22 cellular contexts compared by ENCODE assay signal in genomic region chr9:87371801-87372374, GRCh38.
"Had no signal": no experiment of that assay in that cellular context is flagged by ENCODE, and none has a peak within 500 bp of the region (broad histone marks: within the 10 kb centered on the region; RNA-seq: fewer than 3 reads in every experiment).

No MANE protein-coding gene starts in this region.

- H3K4me2 ChIP-seq: smooth muscle cell had no signal

- H3K4me3 Mint-ChIP-seq: activated CD8-positive, alpha-beta T cell treated with anti-CD3 and anti-CD28 coated beads, Interleukin-2, amount 10 ng/mL, durations not matched to agents 7 days and 5 days; activated naive CD8-positive, alpha-beta T cell treated with anti-CD3 and anti-CD28 coated beads, Interleukin-2, amount 50 U/mL, for 24 hours; activated T-helper 1 cell treated with anti-CD3 and anti-CD28 coated beads, Interleukin-12 subunit alpha, Interleukin-12 subunit beta, Interleukin-2, Interleukin-4 antibody, amounts not matched to agents 30 ng/mL and 10 ng/mL and 1 ng/mL, durations not matched to agents 14 hours and 24 hours and 36 hours; dendritic cell treated with granulocyte-macrophage colony-stimulating factor and Interleukin-4, amounts not matched to agents 40 ng/mL and 50 ng/mL, for 4 days; natural killer cell; stimulated activated memory B cell treated with anti-CD40 and anti-IgM and Interleukin-4, amounts not matched to agents 10 μg/mL and 1 μg/mL and 100 μg/mL, for 72 hours had no signal

- H3K9me3 Mint-ChIP-seq: activated naive CD8-positive, alpha-beta T cell treated with anti-CD3 and anti-CD28 coated beads, Interleukin-2, amount 50 U/mL, for 24 hours; activated T-helper 1 cell treated with anti-CD3 and anti-CD28 coated beads, Interleukin-12 subunit alpha, Interleukin-12 subunit beta, Interleukin-2, Interleukin-4 antibody, amounts not matched to agents 30 ng/mL and 10 ng/mL and 1 ng/mL, durations not matched to agents 14 hours and 24 hours and 36 hours; natural killer cell; stimulated activated memory B cell treated with anti-CD40 and anti-IgM and Interleukin-4, amounts not matched to agents 10 μg/mL and 1 μg/mL and 100 μg/mL, for 72 hours had no signal

- ATAC-seq: activated CD8-positive, alpha-beta T cell treated with anti-CD3 and anti-CD28 coated beads, Interleukin-2, amount 10 ng/mL, durations not matched to agents 7 days and 5 days; activated naive CD8-positive, alpha-beta T cell treated with anti-CD3 and anti-CD28 coated beads, Interleukin-2, amount 50 U/mL, for 24 hours; natural killer cell; sciatic nerve; stimulated activated memory B cell treated with anti-CD40 and anti-IgM and Interleukin-4, amounts not matched to agents 10 μg/mL and 1 μg/mL and 100 μg/mL, for 72 hours had no signal

- H3K4me1 ChIP-seq: lower lobe of right lung, parathyroid adenoma, transverse colon had no signal

- H3K36me3 ChIP-seq: lower lobe of right lung, neutrophil, transverse colon, WERI-Rb-1 had no signal

- H3K9me3 ChIP-seq: neutrophil, transverse colon had no signal

- H3K27ac ChIP-seq: lower lobe of right lung, neutrophil, parathyroid adenoma, transverse colon, WERI-Rb-1 had no signal

- H3K4me1 Mint-ChIP-seq: activated naive CD8-positive, alpha-beta T cell treated with anti-CD3 and anti-CD28 coated beads, Interleukin-2, amount 50 U/mL, for 24 hours; natural killer cell had no signal

- H3K4me3 ChIP-seq: lower lobe of right lung, smooth muscle cell, transverse colon had no signal

- DNase-seq: activated CD4-positive, alpha-beta T cell treated with anti-CD3 and anti-CD28 coated beads, Interleukin-2, amount 50 U/mL, for 1 hour; activated CD4-positive, CD25-positive, alpha-beta regulatory T cell treated with anti-CD3 and anti-CD28 coated beads, Interleukin-2, amount 50 U/mL, for 72 hours; activated CD8-positive, alpha-beta T cell treated with anti-CD3 and anti-CD28 coated beads, Interleukin-2, amount 10 ng/mL, durations not matched to agents 7 days and 5 days; activated gamma-delta T cell; activated naive CD4-positive, alpha-beta T cell treated with anti-CD3 and anti-CD28 coated beads, Interleukin-2, amount 50 U/mL, for 16 hours; activated naive CD8-positive, alpha-beta T cell treated with anti-CD3 and anti-CD28 coated beads, Interleukin-2, amount 50 U/mL, for 24 hours; effector CD4-positive, alpha-beta T cell; erythroblast; foreskin fibroblast; lower lobe of right lung; midbrain; natural killer cell; stimulated activated CD4-positive, alpha-beta T cell treated with anti-CD3 and anti-CD28 coated beads, Interleukin-15, amount 100 ng/mL, for 24 hours; transverse colon; WERI-Rb-1 had no signal

- H3K36me3 Mint-ChIP-seq: natural killer cell; stimulated activated memory B cell treated with anti-CD40 and anti-IgM and Interleukin-4, amounts not matched to agents 10 μg/mL and 1 μg/mL and 100 μg/mL, for 72 hours had no signal

- H3K79me2 ChIP-seq: parathyroid adenoma had no signal

- H3K27me3 Mint-ChIP-seq: stimulated activated memory B cell treated with anti-CD40 and anti-IgM and Interleukin-4, amounts not matched to agents 10 μg/mL and 1 μg/mL and 100 μg/mL, for 72 hours had no signal

- H3K27me3 ChIP-seq: neutrophil, transverse colon had no signal

- H2AFZ ChIP-seq: parathyroid adenoma had no signal

- H3K27ac Mint-ChIP-seq: activated CD8-positive, alpha-beta T cell treated with anti-CD3 and anti-CD28 coated beads, Interleukin-2, amount 10 ng/mL, durations not matched to agents 7 days and 5 days; activated naive CD8-positive, alpha-beta T cell treated with anti-CD3 and anti-CD28 coated beads, Interleukin-2, amount 50 U/mL, for 24 hours; activated T-helper 1 cell treated with anti-CD3 and anti-CD28 coated beads, Interleukin-12 subunit alpha, Interleukin-12 subunit beta, Interleukin-2, Interleukin-4 antibody, amounts not matched to agents 30 ng/mL and 10 ng/mL and 1 ng/mL, durations not matched to agents 14 hours and 24 hours and 36 hours; dendritic cell treated with granulocyte-macrophage colony-stimulating factor and Interleukin-4, amounts not matched to agents 40 ng/mL and 50 ng/mL, for 4 days; natural killer cell; stimulated activated memory B cell treated with anti-CD40 and anti-IgM and Interleukin-4, amounts not matched to agents 10 μg/mL and 1 μg/mL and 100 μg/mL, for 72 hours had no signal
